In the genomic region with DNA sequence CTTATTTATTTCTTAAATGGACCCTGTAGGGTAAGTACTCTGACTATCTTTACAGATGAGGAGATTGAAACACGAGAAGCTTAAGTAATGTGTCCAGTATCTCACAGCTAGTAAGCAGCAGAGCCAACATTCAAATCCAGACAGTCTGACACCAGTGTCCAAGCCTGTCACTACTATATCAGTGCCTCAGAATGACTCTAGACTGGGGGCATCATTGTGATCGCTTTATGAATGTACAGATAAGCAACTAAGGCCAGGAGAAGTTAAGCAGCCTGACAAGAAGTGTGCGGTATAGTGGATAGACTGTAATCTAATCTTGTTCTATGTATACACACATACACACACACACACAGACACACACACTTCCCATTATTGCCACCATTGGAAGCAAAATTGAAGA, we compare ENCODE assay signal across 26 cellular contexts.
DNase-seq lines count a peak whose midpoint lies in the region; TF ChIP-seq lines count a peak whose summit lies in the region.
"Had no signal": no experiment of that assay in that cellular context is flagged by ENCODE, and none has a peak within 500 bp of the region (broad histone marks: within the 10 kb centered on the region; RNA-seq: fewer than 3 reads in every experiment).

No MANE protein-coding gene starts in this region.

- H3K9ac ChIP-seq in neural progenitor cell: no peak overlapping the region
- H3K9ac ChIP-seq: BLaER1 had no signal

- intact Hi-C loops in prostate gland (cut with DNase I): no loop called here

- H4K20me1 ChIP-seq in neural progenitor cell (ENCODE audit: low read depth): no peaks in the 10 kb centered on the region
- H4K20me1 ChIP-seq: BLaER1 had no signal

- peak overlapping the region; percentile 10 for H2AFZ ChIP-seq in neural progenitor cell (replicated peaks)

- H3K9me3 Mint-ChIP-seq in neural progenitor cell: no peaks in the 10 kb centered on the region
- H3K9me3 Mint-ChIP-seq: CD8-positive, alpha-beta memory T cell had no signal

- H3K79me2 ChIP-seq in neural progenitor cell (ENCODE audit: low read depth): no peaks in the 10 kb centered on the region

- H3K27me3 ChIP-seq in BE2C (no peaks in the 10 kb centered on the region), neural progenitor cell (no peaks in the 10 kb centered on the region), prostate gland (replicated peaks; ENCODE audit: insufficient read depth) (no peaks in the 10 kb centered on the region)
- H3K27me3 ChIP-seq: BLaER1 had no signal

- no peak for TF ChIP-seq POLR2A in prostate gland (IDR thresholded peaks at IDR 0.05)

- no peaks in the 10 kb centered on the region for H3F3A ChIP-seq in neural progenitor cell (ENCODE audit: low read depth)

- no peaks in the 10 kb centered on the region for H3K4me1 Mint-ChIP-seq in neural progenitor cell
- H3K4me1 Mint-ChIP-seq: B cell; CD14-positive monocyte; CD4-positive, alpha-beta memory T cell; CD4-positive, CD25-positive, alpha-beta regulatory T cell; CD8-positive, alpha-beta memory T cell had no signal

- WGBS in prostate gland: 82% methylated on average over 3 of the region's 3 CpGs

- H3K27ac ChIP-seq in neural progenitor cell: no peak overlapping the region
- H3K27ac ChIP-seq in prostate gland: no peak overlapping the region
- H3K27ac ChIP-seq: 22Rv1, A549, BLaER1 had no signal

- H3K27me3 Mint-ChIP-seq in neural progenitor cell (ENCODE audit: insufficient read depth, low read depth): no peaks in the 10 kb centered on the region
- H3K27me3 Mint-ChIP-seq: B cell; CD4-positive, alpha-beta memory T cell; CD4-positive, CD25-positive, alpha-beta regulatory T cell had no signal

- no peaks in the 10 kb centered on the region for H3K36me3 Mint-ChIP-seq in neural progenitor cell
- H3K36me3 Mint-ChIP-seq: CD14-positive monocyte; CD4-positive, alpha-beta memory T cell; CD4-positive, CD25-positive, alpha-beta regulatory T cell; CD8-positive, alpha-beta memory T cell had no signal

- H3K36me3 ChIP-seq in BE2C (no peaks in the 10 kb centered on the region), neural progenitor cell (no peaks in the 10 kb centered on the region), prostate gland (no peaks in the 10 kb centered on the region)
- H3K36me3 ChIP-seq: BLaER1 had no signal

- no peak overlapping the region for H3K4me3 Mint-ChIP-seq in neural progenitor cell
- H3K4me3 Mint-ChIP-seq: B cell; CD14-positive monocyte; CD4-positive, alpha-beta memory T cell; CD4-positive, CD25-positive, alpha-beta regulatory T cell; CD8-positive, alpha-beta memory T cell had no signal

- peak; percentile 13 for DNase-seq in NCI-H82 (lab: John Stamatoyannopoulos, UW)
- DNase-seq in NCI-H82 treated with DMSO at 0.1 percent for 48 hours (lab: John Stamatoyannopoulos, UW; ENCODE audit: unreplicated experiment): no peak
- DNase-seq in BE2C: peak; percentile 27
- DNase-seq in SK-N-DZ (ENCODE audit: low spot score): peak; percentile 83
- no peak for DNase-seq in neural progenitor cell (ENCODE audit: low spot score)
- no peak for DNase-seq in prostate gland (ENCODE audit: low spot score)
- no peak for DNase-seq in NCI-H146 treated with DMSO at 0.1 percent for 48 hours (lab: John Stamatoyannopoulos, UW; ENCODE audit: unreplicated experiment)
- DNase-seq: AML-193; C1 segment of cervical spinal cord; CD4-positive, alpha-beta memory T cell; CD4-positive, CD25-positive, alpha-beta regulatory T cell; CD8-positive, alpha-beta memory T cell; COR-L47; DMS 273 treated with DMSO at 0.1 percent for 48 hours; DMS153; DMS53; DMS79; DND-41; EL; GDM1 had no signal

- no peak overlapping the region for H3K4me2 ChIP-seq in neural progenitor cell
- H3K4me2 ChIP-seq: A549, BLaER1 had no signal

- H3K4me1 ChIP-seq in BE2C (peaks cover 40% of the 10 kb centered on the region), neural progenitor cell (no peaks in the 10 kb centered on the region), prostate gland (replicated peaks) (no peaks in the 10 kb centered on the region)
- H3K4me1 ChIP-seq: A549, BLaER1 had no signal

- no peaks in the 10 kb centered on the region for H3K9me3 ChIP-seq in BE2C
- H3K9me3 ChIP-seq in neural progenitor cell (ENCODE audit: low read depth): no peaks in the 10 kb centered on the region
- no peaks in the 10 kb centered on the region for H3K9me3 ChIP-seq in prostate gland
- H3K9me3 ChIP-seq: A549, BLaER1 had no signal

- no peak overlapping the region for H3K4me3 ChIP-seq in BE2C (ENCODE audit: low read depth, low read length)
- H3K4me3 ChIP-seq in neural progenitor cell: no peak overlapping the region
- H3K4me3 ChIP-seq in prostate gland: no peak overlapping the region
- H3K4me3 ChIP-seq: A549, BLaER1, GM12878 had no signal

- TF ChIP-seq CTCF in BE2C (IDR thresholded peaks at IDR 0.05; ENCODE audit: low read depth, low read length) (no peak), neural progenitor cell (IDR thresholded peaks at IDR 0.05) (no peak), prostate gland (IDR thresholded peaks at IDR 0.05) (no peak)

- no peak overlapping the region for H3K27ac Mint-ChIP-seq in neural progenitor cell
- H3K27ac Mint-ChIP-seq: B cell; CD14-positive monocyte; CD4-positive, alpha-beta memory T cell; CD4-positive, CD25-positive, alpha-beta regulatory T cell; CD8-positive, alpha-beta memory T cell had no signal

Comparison
In these comparisons a context has a peak if more than half of its experiments do, and no peak if none do; other contexts are left out.
1. DNase-seq: peak in NCI-H82 (single experiment), BE2C (single experiment) and SK-N-DZ (single experiment); none in NCI-H82 treated with DMSO at 0.1 percent for 48 hours (single experiment), neural progenitor cell (single experiment), prostate gland (single experiment) and NCI-H146 treated with DMSO at 0.1 percent for 48 hours (single experiment).